ENCODE assay signal across 1 cellular context in the genomic region with DNA sequence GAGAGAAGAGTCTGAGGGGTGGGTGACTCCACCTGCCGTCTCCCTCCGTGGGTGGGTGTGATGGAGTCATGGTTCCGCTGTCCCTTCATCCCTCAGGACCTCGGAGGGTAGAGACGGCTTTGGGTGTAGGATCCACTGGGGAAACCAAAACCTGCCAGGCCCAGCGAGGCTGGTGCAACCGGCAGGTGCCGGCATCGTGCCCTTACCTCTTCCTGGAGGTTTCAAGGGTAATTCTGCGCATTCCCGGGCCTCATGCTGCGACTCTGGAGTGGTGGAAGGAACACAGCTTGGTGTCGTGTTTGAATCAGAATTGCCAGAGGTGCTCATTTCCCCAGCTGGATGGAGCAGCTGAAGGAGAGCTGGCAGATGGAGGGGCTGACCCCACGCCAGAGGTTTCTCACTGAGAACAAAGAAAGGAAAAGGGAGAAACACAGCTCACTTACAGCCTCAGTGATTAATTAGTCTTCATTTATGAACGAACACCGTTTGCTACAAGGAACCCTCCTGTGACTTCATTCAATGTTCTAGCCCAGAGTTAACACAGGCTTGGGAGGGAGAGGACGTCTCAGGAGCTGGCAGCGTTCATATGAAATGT.
TF ChIP-seq lines count a peak whose summit lies in the region.

No MANE protein-coding gene starts in this region.

TF ChIP-seq in HepG2, 621 proteins besides CTCF, POLR2A, EP300 and RAD21:
- TF ChIP-seq, protein P1, sequence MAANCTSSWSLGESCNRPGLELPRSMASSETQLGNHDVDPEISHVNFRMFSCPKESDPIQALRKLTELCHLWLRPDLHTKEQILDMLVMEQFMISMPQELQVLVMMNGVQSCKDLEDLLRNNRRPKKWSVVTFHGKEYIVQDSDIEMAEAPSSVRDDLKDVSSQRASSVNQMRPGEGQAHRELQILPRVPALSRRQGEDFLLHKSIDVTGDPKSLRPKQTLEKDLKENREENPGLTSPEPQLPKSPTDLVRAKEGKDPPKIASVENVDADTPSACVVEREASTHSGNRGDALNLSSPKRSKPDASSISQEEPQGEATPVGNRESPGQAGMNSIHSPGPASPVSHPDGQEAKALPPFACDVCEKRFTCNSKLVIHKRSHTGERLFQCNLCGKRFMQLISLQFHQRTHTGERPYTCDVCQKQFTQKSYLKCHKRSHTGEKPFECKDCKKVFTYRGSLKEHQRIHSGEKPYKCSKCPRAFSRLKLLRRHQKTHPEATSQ (CRISPR knock-in tag; IDR thresholded peaks at IDR 0.05; ENCODE audit: borderline replicate concordance) = no peak
- TF ChIP-seq, protein P2, sequence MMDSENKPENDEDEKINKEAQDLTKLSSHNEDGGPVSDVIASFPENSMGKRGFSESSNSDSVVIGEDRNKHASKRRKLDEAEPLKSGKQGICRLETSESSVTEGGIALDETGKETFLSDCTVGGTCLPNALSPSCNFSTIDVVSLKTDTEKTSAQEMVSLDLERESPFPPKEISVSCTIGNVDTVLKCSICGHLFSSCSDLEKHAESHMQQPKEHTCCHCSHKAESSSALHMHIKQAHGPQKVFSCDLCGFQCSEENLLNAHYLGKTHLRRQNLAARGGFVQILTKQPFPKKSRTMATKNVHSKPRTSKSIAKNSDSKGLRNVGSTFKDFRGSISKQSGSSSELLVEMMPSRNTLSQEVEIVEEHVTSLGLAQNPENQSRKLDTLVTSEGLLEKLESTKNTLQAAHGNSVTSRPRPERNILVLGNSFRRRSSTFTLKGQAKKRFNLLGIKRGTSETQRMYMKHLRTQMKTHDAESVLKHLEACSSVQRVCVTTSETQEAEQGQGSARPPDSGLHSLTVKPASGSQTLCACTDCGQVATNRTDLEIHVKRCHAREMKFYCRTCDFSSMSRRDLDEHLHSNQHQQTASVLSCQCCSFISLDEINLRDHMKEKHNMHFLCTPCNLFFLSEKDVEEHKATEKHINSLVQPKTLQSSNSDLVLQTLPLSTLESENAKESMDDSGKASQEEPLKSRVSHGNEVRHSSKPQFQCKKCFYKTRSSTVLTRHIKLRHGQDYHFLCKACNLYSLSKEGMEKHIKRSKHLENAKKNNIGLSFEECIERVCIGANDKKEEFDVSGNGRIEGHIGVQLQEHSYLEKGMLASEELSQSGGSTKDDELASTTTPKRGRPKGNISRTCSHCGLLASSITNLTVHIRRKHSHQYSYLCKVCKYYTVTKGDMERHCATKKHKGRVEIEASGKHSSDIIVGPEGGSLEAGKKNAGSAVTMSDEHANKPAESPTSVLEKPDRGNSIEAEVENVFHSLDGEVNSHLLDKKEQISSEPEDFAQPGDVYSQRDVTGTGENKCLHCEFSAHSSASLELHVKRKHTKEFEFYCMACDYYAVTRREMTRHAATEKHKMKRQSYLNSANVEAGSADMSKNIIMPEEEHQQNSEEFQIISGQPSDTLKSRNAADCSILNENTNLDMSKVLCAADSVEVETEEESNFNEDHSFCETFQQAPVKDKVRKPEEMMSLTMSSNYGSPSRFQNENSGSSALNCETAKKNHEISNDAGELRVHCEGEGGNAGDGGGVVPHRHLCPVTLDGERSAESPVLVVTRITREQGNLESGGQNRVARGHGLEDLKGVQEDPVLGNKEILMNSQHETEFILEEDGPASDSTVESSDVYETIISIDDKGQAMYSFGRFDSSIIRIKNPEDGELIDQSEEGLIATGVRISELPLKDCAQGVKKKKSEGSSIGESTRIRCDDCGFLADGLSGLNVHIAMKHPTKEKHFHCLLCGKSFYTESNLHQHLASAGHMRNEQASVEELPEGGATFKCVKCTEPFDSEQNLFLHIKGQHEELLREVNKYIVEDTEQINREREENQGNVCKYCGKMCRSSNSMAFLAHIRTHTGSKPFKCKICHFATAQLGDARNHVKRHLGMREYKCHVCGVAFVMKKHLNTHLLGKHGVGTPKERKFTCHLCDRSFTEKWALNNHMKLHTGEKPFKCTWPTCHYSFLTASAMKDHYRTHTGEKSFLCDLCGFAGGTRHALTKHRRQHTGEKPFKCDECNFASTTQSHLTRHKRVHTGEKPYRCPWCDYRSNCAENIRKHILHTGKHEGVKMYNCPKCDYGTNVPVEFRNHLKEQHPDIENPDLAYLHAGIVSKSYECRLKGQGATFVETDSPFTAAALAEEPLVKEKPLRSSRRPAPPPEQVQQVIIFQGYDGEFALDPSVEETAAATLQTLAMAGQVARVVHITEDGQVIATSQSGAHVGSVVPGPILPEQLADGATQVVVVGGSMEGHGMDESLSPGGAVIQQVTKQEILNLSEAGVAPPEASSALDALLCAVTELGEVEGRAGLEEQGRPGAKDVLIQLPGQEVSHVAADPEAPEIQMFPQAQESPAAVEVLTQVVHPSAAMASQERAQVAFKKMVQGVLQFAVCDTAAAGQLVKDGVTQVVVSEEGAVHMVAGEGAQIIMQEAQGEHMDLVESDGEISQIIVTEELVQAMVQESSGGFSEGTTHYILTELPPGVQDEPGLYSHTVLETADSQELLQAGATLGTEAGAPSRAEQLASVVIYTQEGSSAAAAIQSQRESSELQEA (CRISPR knock-in tag; IDR thresholded peaks at IDR 0.05; ENCODE audit: not compliant biosample characterization) = no peak
- TF ChIP-seq, protein P3, sequence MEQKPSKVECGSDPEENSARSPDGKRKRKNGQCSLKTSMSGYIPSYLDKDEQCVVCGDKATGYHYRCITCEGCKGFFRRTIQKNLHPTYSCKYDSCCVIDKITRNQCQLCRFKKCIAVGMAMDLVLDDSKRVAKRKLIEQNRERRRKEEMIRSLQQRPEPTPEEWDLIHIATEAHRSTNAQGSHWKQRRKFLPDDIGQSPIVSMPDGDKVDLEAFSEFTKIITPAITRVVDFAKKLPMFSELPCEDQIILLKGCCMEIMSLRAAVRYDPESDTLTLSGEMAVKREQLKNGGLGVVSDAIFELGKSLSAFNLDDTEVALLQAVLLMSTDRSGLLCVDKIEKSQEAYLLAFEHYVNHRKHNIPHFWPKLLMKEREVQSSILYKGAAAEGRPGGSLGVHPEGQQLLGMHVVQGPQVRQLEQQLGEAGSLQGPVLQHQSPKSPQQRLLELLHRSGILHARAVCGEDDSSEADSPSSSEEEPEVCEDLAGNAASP (CRISPR knock-in tag; IDR thresholded peaks at IDR 0.05; ENCODE audit: borderline replicate concordance) = no peak
- TF ChIP-seq BRCA1 (CRISPR knock-in tag; IDR thresholded peaks at IDR 0.05) (no peak), TGIF2 (CRISPR knock-in tag; IDR thresholded peaks at IDR 0.05) (no peak), MIER3 (CRISPR knock-in tag; IDR thresholded peaks at IDR 0.05; ENCODE audit: borderline replicate concordance) (no peak)
- TF ChIP-seq, protein P4, sequence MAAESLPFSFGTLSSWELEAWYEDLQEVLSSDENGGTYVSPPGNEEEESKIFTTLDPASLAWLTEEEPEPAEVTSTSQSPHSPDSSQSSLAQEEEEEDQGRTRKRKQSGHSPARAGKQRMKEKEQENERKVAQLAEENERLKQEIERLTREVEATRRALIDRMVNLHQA (CRISPR knock-in tag; IDR thresholded peaks at IDR 0.05) = no peak
- TF ChIP-seq, protein P5, sequence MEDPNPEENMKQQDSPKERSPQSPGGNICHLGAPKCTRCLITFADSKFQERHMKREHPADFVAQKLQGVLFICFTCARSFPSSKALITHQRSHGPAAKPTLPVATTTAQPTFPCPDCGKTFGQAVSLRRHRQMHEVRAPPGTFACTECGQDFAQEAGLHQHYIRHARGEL (CRISPR knock-in tag; IDR thresholded peaks at IDR 0.05) = no peak
- TF ChIP-seq, protein P6, sequence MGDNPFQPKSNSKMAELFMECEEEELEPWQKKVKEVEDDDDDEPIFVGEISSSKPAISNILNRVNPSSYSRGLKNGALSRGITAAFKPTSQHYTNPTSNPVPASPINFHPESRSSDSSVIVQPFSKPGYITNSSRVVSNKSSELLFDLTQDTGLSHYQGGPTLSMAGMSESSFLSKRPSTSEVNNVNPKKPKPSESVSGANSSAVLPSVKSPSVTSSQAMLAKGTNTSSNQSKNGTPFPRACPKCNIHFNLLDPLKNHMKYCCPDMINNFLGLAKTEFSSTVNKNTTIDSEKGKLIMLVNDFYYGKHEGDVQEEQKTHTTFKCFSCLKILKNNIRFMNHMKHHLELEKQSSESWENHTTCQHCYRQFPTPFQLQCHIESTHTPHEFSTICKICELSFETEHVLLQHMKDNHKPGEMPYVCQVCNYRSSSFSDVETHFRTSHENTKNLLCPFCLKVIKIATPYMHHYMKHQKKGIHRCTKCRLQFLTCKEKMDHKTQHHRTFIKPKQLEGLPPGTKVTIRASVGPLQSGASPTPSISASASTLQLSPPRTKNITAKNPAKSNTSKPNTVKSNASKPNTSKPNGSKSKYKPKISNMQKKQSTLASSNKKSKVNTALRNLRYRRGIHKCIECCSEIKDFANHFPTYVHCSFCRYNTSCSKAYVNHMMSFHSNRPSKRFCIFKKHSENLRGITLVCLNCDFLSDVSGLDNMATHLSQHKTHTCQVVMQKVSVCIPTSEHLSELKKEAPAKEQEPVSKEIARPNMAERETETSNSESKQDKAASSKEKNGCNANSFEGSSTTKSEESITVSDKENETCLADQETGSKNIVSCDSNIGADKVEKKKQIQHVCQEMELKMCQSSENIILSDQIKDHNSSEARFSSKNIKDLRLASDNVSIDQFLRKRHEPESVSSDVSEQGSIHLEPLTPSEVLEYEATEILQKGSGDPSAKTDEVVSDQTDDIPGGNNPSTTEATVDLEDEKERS (CRISPR knock-in tag; IDR thresholded peaks at IDR 0.05) = no peak
